In the genomic region with DNA sequence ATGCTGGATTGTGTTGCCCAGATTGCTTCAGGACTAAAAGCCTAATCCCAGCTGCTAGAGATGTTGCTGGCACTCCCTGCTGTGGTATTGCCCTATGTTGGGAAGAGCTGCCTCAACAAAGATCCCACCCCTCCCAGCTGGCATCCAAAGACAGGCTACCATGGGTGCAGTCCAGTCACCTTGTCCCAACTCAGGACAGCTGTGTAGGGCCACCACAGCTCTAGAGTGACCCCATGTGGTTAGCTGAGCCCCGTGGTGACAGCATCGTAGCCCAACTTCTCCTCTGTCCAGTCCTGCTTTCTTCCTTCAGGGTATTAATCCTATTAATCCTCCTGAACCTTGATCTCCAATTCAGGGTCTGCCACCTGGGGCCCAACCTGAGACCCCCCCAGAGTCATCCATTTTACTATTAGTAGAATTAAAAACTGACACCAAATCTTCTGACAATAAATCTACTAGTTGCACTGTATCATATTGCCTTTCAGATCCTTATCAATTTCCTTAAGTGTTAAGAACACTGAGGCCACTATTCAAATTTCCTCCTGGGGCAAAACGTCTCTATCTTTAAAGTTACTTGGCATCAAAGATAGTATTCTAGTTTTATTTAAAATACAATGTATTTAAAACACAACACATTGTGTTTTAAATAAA, we compare ENCODE assay signal across 10 cellular contexts.
A peak's percentile ranks its signal among the peaks of the same experiment; 100 is the strongest.
DNase-seq lines count a peak whose midpoint lies in the region; ATAC-seq, FAIRE-seq and TF ChIP-seq lines count a peak whose summit lies in the region.
"Had no signal": no experiment of that assay in that cellular context is flagged by ENCODE, and none has a peak within 500 bp of the region (broad histone marks: within the 10 kb centered on the region; RNA-seq: fewer than 3 reads in every experiment).

No MANE protein-coding gene starts in this region.

- no peak overlapping the region for H3K4me3 ChIP-seq in pancreas

- intact Hi-C loops in pancreas (cut with DNase I): no loop called here

- DNase-seq in DMS 273 (lab: John Stamatoyannopoulos, UW; ENCODE audit: unreplicated experiment) (peak; percentile 16), DMS 273 treated with DMSO at 0.1 percent for 48 hours (lab: John Stamatoyannopoulos, UW) (no peak), M059J (ENCODE audit: low read depth) (peak; percentile 28), dermis blood vessel endothelial cell (peak; percentile 70), pancreas (no peak), NCI-H1048 (lab: John Stamatoyannopoulos, UW) (no peak), inferior parietal cortex (ENCODE audit: extremely low spot score) (no peak)

- H3K27me3 ChIP-seq in pancreas: no peaks in the 10 kb centered on the region

- ATAC-seq in pancreas (peak in 3 of 4 donors; percentile 47 to 75 (median 57)), HG03025 (IDR thresholded peaks at IDR 0.05; ENCODE audit: low FRiP score, unreplicated experiment) (no peak)

- 33 to 41% methylated on average over 3 of the region's 3 CpGs for WGBS in pancreas, 2 donors

- H3K9me3 ChIP-seq in pancreas: no peaks in the 10 kb centered on the region

- no peak for FAIRE-seq in pancreas (lab: Jason Lieb, UNC)
- FAIRE-seq: A204.1 had no signal

- H3K36me3 ChIP-seq in pancreas: no peaks in the 10 kb centered on the region

- no peaks in the 10 kb centered on the region for H3K4me1 ChIP-seq in pancreas

- no peak for TF ChIP-seq CTCF in pancreas (IDR thresholded peaks at IDR 0.05)

- no peak overlapping the region for H3K27ac ChIP-seq in pancreas
- H3K27ac ChIP-seq: epithelial cell of prostate had no signal

Comparison
In these comparisons a context has a peak if more than half of its experiments do, and no peak if none do; other contexts are left out.
1. DNase-seq: peak in DMS 273 (single experiment), M059J (single experiment) and dermis blood vessel endothelial cell (single experiment); none in DMS 273 treated with DMSO at 0.1 percent for 48 hours (single experiment), pancreas (0 of 6), NCI-H1048 (single experiment) and inferior parietal cortex (single experiment).